Comparison of ENCODE assay signal across 10 cellular contexts in genomic region chr19:55099557-55100506, GRCh38. TPM values are rescaled to one million over a fixed set of nuclear protein-coding genes. Genes with fewer than 3 reads are reported as not detected.
DNase-seq lines count a peak whose midpoint lies in the region; ATAC-seq, FAIRE-seq and TF ChIP-seq lines count a peak whose summit lies in the region.
"Had no signal": no experiment of that assay in that cellular context is flagged by ENCODE, and none has a peak within 500 bp of the region (broad histone marks: within the 10 kb centered on the region; RNA-seq: fewer than 3 reads in every experiment).

No MANE protein-coding gene starts in this region.

- no peaks in the 10 kb centered on the region for H3K27me3 Mint-ChIP-seq in chondrocyte (ENCODE audit: low read depth)
- H3K27me3 Mint-ChIP-seq in stimulated activated naive B cell treated with anti-CD40 and anti-IgM and Interleukin-4, amounts not matched to agents 10 μg/mL and 1 μg/mL and 100 μg/mL, for 72 hours = no peaks in the 10 kb centered on the region
- H3K27me3 Mint-ChIP-seq: central memory CD8-positive, alpha-beta T cell had no signal

- peaks cover 16 to 48% of the 10 kb centered on the region in 2 donors for H3K36me3 ChIP-seq in neuronal stem cell (replicated peaks in 1 of 2; ENCODE audit: control insufficient read depth in 2 of 2, insufficient read depth in 2 of 2, low read length in 2 of 2)

- no peak overlapping the region for H3K27ac Mint-ChIP-seq in chondrocyte (ENCODE audit: unreplicated experiment)
- no peak overlapping the region for H3K27ac Mint-ChIP-seq in stimulated activated naive B cell treated with anti-CD40 and anti-IgM and Interleukin-4, amounts not matched to agents 10 μg/mL and 1 μg/mL and 100 μg/mL, for 72 hours
- H3K27ac Mint-ChIP-seq: nephron had no signal

- TF ChIP-seq CTCF in HFF-Myc (IDR thresholded peaks at IDR 0.05; ENCODE audit: low read depth, low read length, missing control alignments) = peak; percentile 10
- peak; percentile 53 for TF ChIP-seq CTCF in chondrocyte (IDR thresholded peaks at IDR 0.05)

- H3K9ac ChIP-seq in neuronal stem cell (ENCODE audit: low read depth, low read length, poor library complexity) = peak overlapping the region; percentile 47

- no peaks in the 10 kb centered on the region for H3K27me3 ChIP-seq in neuronal stem cell (ENCODE audit: control insufficient read depth in 3 of 3, insufficient read depth in 3 of 3, low read depth in 1 of 3, low read length in 3 of 3)

- no peak overlapping the region for H2BK12ac ChIP-seq in neuronal stem cell (ENCODE audit: low read length)

- peaks cover 19% of the 10 kb centered on the region for H3K36me3 Mint-ChIP-seq in chondrocyte (ENCODE audit: low read depth)
- peaks cover 42 to 55% of the 10 kb centered on the region in 2 donors for H3K36me3 Mint-ChIP-seq in stimulated activated naive B cell treated with anti-CD40 and anti-IgM and Interleukin-4, amounts not matched to agents 10 μg/mL and 1 μg/mL and 100 μg/mL, for 72 hours

- peaks cover 0 to 7% of the 10 kb centered on the region in 2 donors for H3K4me1 ChIP-seq in neuronal stem cell (ENCODE audit: control insufficient read depth in 2 of 2, insufficient read depth in 1 of 2, low read depth in 1 of 2, low read length in 2 of 2)

- peaks cover 5 to 6% of the 10 kb centered on the region in 2 donors for H3K9me3 ChIP-seq in neuronal stem cell (replicated peaks in 1 of 2; ENCODE audit: control insufficient read depth in 2 of 2, insufficient read depth in 1 of 2, low read depth in 1 of 2, low read length in 2 of 2)

- H3K27ac ChIP-seq in neuronal stem cell (replicated peaks; ENCODE audit: low read length) = no peak overlapping the region

- no peak overlapping the region for H3K14ac ChIP-seq in neuronal stem cell (ENCODE audit: low read length)

- H2AFZ ChIP-seq in neuronal stem cell (ENCODE audit: low read length) = no peak overlapping the region

- H3K4me3 ChIP-seq in HFF-Myc (replicated peaks; ENCODE audit: low read depth, low read length) (no peak overlapping the region), neuronal stem cell (ENCODE audit: low read length in 2 of 2) (no peak overlapping the region)

- H3K79me1 ChIP-seq in neuronal stem cell (ENCODE audit: low read depth, low read length) = peaks cover 12% of the 10 kb centered on the region

- H4K8ac ChIP-seq in neuronal stem cell (ENCODE audit: low read depth, low read length) = no peak overlapping the region

- H2AK5ac ChIP-seq in neuronal stem cell (ENCODE audit: low read depth, low read length) = no peak overlapping the region

- H2BK15ac ChIP-seq in neuronal stem cell (ENCODE audit: low read length) = no peak overlapping the region

- no peaks in the 10 kb centered on the region for H3K4me1 Mint-ChIP-seq in chondrocyte (ENCODE audit: low read depth)
- H3K4me1 Mint-ChIP-seq in stimulated activated naive B cell treated with anti-CD40 and anti-IgM and Interleukin-4, amounts not matched to agents 10 μg/mL and 1 μg/mL and 100 μg/mL, for 72 hours = peaks cover 8 to 10% of the 10 kb centered on the region in 2 donors
- H3K4me1 Mint-ChIP-seq: nephron had no signal

- DNase-seq in HFF-Myc (ENCODE audit: extremely low read depth, low read depth) (no peak), chondrocyte (ENCODE audit: low spot score) (no peak), neuronal stem cell (ENCODE audit: low spot score) (no peak), urothelium cell line (ENCODE audit: low spot score) (no peak)
- no peak for DNase-seq in stimulated activated naive B cell treated with anti-CD40 and anti-IgM and Interleukin-4, amounts not matched to agents 10 μg/mL and 1 μg/mL and 100 μg/mL, for 72 hours
- DNase-seq in activated T-cell treated with anti-CD3 and anti-CD28 coated beads, Interleukin-2, amount 50 U/mL, for 1 hour = no peak
- DNase-seq: IMR-90 had no signal

- H3K4ac ChIP-seq in neuronal stem cell (ENCODE audit: low read length) = no peak overlapping the region

- H3K4me2 ChIP-seq in neuronal stem cell (ENCODE audit: insufficient read depth, low read length, poor library complexity, severe bottlenecking) = no peak overlapping the region

- H3K18ac ChIP-seq in neuronal stem cell (ENCODE audit: low read length) = no peak overlapping the region

- FAIRE-seq in urothelium cell line (lab: Jason Lieb, UNC) = no peak

- H3K4me3 Mint-ChIP-seq in chondrocyte (ENCODE audit: unreplicated experiment) = no peak overlapping the region
- no peak overlapping the region for H3K4me3 Mint-ChIP-seq in stimulated activated naive B cell treated with anti-CD40 and anti-IgM and Interleukin-4, amounts not matched to agents 10 μg/mL and 1 μg/mL and 100 μg/mL, for 72 hours
- H3K4me3 Mint-ChIP-seq: central memory CD8-positive, alpha-beta T cell; nephron had no signal

- H4K91ac ChIP-seq in neuronal stem cell (ENCODE audit: low read depth, low read length, poor library complexity) = no peak overlapping the region

- H2BK120ac ChIP-seq in neuronal stem cell (ENCODE audit: low read depth, low read length) = no peak overlapping the region

- H2BK5ac ChIP-seq in neuronal stem cell (ENCODE audit: low read length) = peak overlapping the region; percentile 66

- WGBS in neuronal stem cell (ENCODE audit: extremely low coverage in 2 of 2, insufficient read length in 2 of 2, insufficient replicate concordance in 1 of 2), 2 donors = no CpG with 5 or more reads among the region's 27 CpGs

- H3K9me3 Mint-ChIP-seq in chondrocyte (ENCODE audit: low read depth) = no peaks in the 10 kb centered on the region
- no peaks in the 10 kb centered on the region for H3K9me3 Mint-ChIP-seq in stimulated activated naive B cell treated with anti-CD40 and anti-IgM and Interleukin-4, amounts not matched to agents 10 μg/mL and 1 μg/mL and 100 μg/mL, for 72 hours
- H3K9me3 Mint-ChIP-seq: central memory CD8-positive, alpha-beta T cell had no signal

- no peak overlapping the region for H3K23ac ChIP-seq in neuronal stem cell (ENCODE audit: low read depth, low read length, poor library complexity)

- ATAC-seq in stimulated activated naive B cell treated with anti-CD40 and anti-IgM and Interleukin-4, amounts not matched to agents 10 μg/mL and 1 μg/mL and 100 μg/mL, for 72 hours (replicated peaks) = no peak

RNA-seq across cellular contexts. Expression of gene PPP1R12C, which starts 17.6 kb away (rescaled TPM):
- total RNA-seq in chondrocyte = 86.1 to 111 TPM (median 103 TPM) in 3 replicates
- polyA plus RNA-seq in neuronal stem cell (2013, experiment 1 of 2) = 45.4 TPM
- 45.1 TPM for polyA plus RNA-seq in neuronal stem cell (2013, experiment 2 of 2)

RNA-seq across cellular contexts. Expression of gene EPS8L1, which starts 24.2 kb away (rescaled TPM):
- 4.1 to 7.9 TPM (median 6.8 TPM) in 3 replicates for total RNA-seq in chondrocyte
- 19.6 TPM for polyA plus RNA-seq in neuronal stem cell (2013, experiment 1 of 2)
- polyA plus RNA-seq in neuronal stem cell (2013, experiment 2 of 2) = 18.4 TPM

RNA-seq across cellular contexts. Expression of gene RDH13, which starts 36.9 kb away (rescaled TPM):
- 9.7 to 13.7 TPM (median 11.1 TPM) in 3 replicates for total RNA-seq in chondrocyte
- 7.9 TPM for polyA plus RNA-seq in neuronal stem cell (2013, experiment 1 of 2)
- polyA plus RNA-seq in neuronal stem cell (2013, experiment 2 of 2) = 7.9 TPM

RNA-seq across cellular contexts. Expression of gene TNNT1, which starts 49.2 kb away (rescaled TPM):
- 0.62 TPM in 1 of 3 replicates, not detected in the others for total RNA-seq in chondrocyte
- 81.1 TPM for polyA plus RNA-seq in neuronal stem cell (2013, experiment 1 of 2)
- polyA plus RNA-seq in neuronal stem cell (2013, experiment 2 of 2) = 76.8 TPM
- polyA plus RNA-seq: urinary bladder had no signal

RNA-seq across cellular contexts. Expression of gene TNNI3, which starts 57.7 kb away (rescaled TPM):
- not detected in 3 replicates for total RNA-seq in chondrocyte
- polyA plus RNA-seq in neuronal stem cell (2013, experiment 1 of 2) = 38.0 TPM
- 36.6 TPM for polyA plus RNA-seq in neuronal stem cell (2013, experiment 2 of 2)
- total RNA-seq: IMR-90, urinary bladder had no signal
- polyA plus RNA-seq: IMR-90, urinary bladder had no signal
